In the genomic region with DNA sequence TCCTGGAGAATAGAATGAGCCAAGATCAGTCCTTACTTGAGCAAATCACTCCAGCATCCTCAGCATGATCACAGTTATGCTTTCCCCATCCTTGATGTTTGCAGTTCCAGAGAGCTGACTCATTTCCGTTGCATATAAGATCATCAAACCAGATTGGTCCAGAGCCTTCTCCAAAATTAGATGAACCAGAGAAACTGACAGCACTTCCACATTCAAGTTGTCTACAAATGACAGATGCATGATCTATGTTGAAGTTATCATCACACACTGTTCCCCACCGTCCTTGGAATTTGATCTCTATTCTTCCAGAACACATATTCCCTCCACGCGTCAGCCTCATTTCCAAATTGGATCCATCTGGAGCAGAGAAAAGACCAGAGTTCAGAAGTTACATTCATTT, we compare ENCODE assay signal across 11 cellular contexts. TPM values are rescaled to one million over a fixed set of nuclear protein-coding genes. Genes with fewer than 3 reads are reported as not detected.
A peak's percentile ranks its signal among the peaks of the same experiment; 100 is the strongest.
DNase-seq lines count a peak whose midpoint lies in the region; ATAC-seq and TF ChIP-seq lines count a peak whose summit lies in the region.
"Had no signal": no experiment of that assay in that cellular context is flagged by ENCODE, and none has a peak within 500 bp of the region (broad histone marks: within the 10 kb centered on the region; RNA-seq: fewer than 3 reads in every experiment).

No MANE protein-coding gene starts in this region.

- H3K9ac ChIP-seq in SK-N-MC (ENCODE audit: insufficient read length), result no peak overlapping the region

- H3K4me3 ChIP-seq in SK-N-MC (0 out of 2 replicates have a peak overlapping the region, but pooled peaks have one; percentile 4), foreskin fibroblast (ENCODE audit: low read depth in 1 of 2, low read length in 2 of 2) (peak overlapping the region in 1 of 2 donors; percentile 31), HAP-1 (no peak overlapping the region)

- no peak for TF ChIP-seq CTCF in foreskin fibroblast (IDR thresholded peaks at IDR 0.05; ENCODE audit: low read depth, low read length)
- TF ChIP-seq CTCF in glutamatergic neuron (IDR thresholded peaks at IDR 0.05; ENCODE audit: partially characterized antibody, unreplicated experiment), result no peak

- H3K9me3 Mint-ChIP-seq in glutamatergic neuron (ENCODE audit: unreplicated experiment), result no peaks in the 10 kb centered on the region

- no peak overlapping the region for H3K4me3 Mint-ChIP-seq in glutamatergic neuron (ENCODE audit: unreplicated experiment)
- H3K4me3 Mint-ChIP-seq: nephron progenitor cell had no signal

- no peak overlapping the region for H3K27ac ChIP-seq in SK-N-MC

- H3K9me3 ChIP-seq in SK-N-MC (ENCODE audit: low read depth, low read length) (no peaks in the 10 kb centered on the region), HAP-1 (no peaks in the 10 kb centered on the region)

- no peaks in the 10 kb centered on the region for H3K4me1 Mint-ChIP-seq in glutamatergic neuron (ENCODE audit: low read depth, unreplicated experiment)
- H3K4me1 Mint-ChIP-seq: nephron progenitor cell had no signal

- H3K27me3 Mint-ChIP-seq in glutamatergic neuron (ENCODE audit: unreplicated experiment), result peaks cover 1% of the 10 kb centered on the region

- ATAC-seq in HG03442 (IDR thresholded peaks at IDR 0.05; ENCODE audit: unreplicated experiment), result no peak

- no peak overlapping the region for H3K27ac Mint-ChIP-seq in glutamatergic neuron (ENCODE audit: unreplicated experiment)

- DNase-seq in EH (ENCODE audit: low read depth) (peak; percentile 96), SK-N-MC (ENCODE audit: low read depth, low spot score) (peak; percentile 58), foreskin fibroblast (peak; percentile 88 to 91), putamen (ENCODE audit: low spot score) (peak; percentile 7), glutamatergic neuron (no peak), HAP-1 (ENCODE audit: low spot score in 2 of 2) (no peak), retina (no peak)
- DNase-seq: NCI-H146, nephron progenitor cell had no signal

- no peaks in the 10 kb centered on the region; the same call in 1 of the 2 replicates for H3K27me3 ChIP-seq in HAP-1 (ENCODE audit: low read depth)

- H3K36me3 ChIP-seq in SK-N-MC (ENCODE audit: insufficient read depth, low read length) (no peaks in the 10 kb centered on the region), HAP-1 (replicated peaks) (no peaks in the 10 kb centered on the region)

- no peaks in the 10 kb centered on the region for H3K4me1 ChIP-seq in HAP-1

- in situ Hi-C loops in HAP-1 (cut with MboI; ENCODE audit: low sequenced_read_pairs), result no loop called here

- no peaks in the 10 kb centered on the region for H3K36me3 Mint-ChIP-seq in glutamatergic neuron (ENCODE audit: unreplicated experiment)

RNA-seq across cellular contexts. Expression of gene CD163, which starts 4.7 kb away (rescaled TPM):
- 20.6 TPM for total RNA-seq in glutamatergic neuron (ENCODE audit: unreplicated experiment)
- total RNA-seq: SK-MEL-5 had no signal

RNA-seq across cellular contexts. Expression of gene CD163L1, which starts 54.9 kb away (rescaled TPM):
- 36.8 TPM for total RNA-seq in glutamatergic neuron (ENCODE audit: unreplicated experiment)
- total RNA-seq: SK-MEL-5 had no signal

Comparison
In these comparisons a context has a peak if more than half of its experiments do, and no peak if none do; other contexts are left out.
1. DNase-seq: peak in EH (single experiment), SK-N-MC (single experiment), foreskin fibroblast (2 of 2) and putamen (single experiment); none in glutamatergic neuron (single experiment), HAP-1 (0 of 2) and retina (single experiment).